Comparison of ENCODE assay signal across 18 cellular contexts in genomic region chr12:24777359-24777758, GRCh38.
DNase-seq lines count a peak whose midpoint lies in the region; ATAC-seq and TF ChIP-seq lines count a peak whose summit lies in the region.
"Had no signal": no experiment of that assay in that cellular context is flagged by ENCODE, and none has a peak within 500 bp of the region (broad histone marks: within the 10 kb centered on the region; RNA-seq: fewer than 3 reads in every experiment).

No MANE protein-coding gene starts in this region.

- H2AK9ac ChIP-seq in IMR-90 (replicated peaks; ENCODE audit: low read depth, low read length, poor library complexity) = no peak overlapping the region

- H3K36me3 ChIP-seq in A673 (ENCODE audit: insufficient read depth, low read length, poor library complexity, severe bottlenecking) (no peaks in the 10 kb centered on the region), IMR-90 (ENCODE audit: control insufficient read depth, insufficient read depth, low read length) (no peaks in the 10 kb centered on the region), ectodermal cell (ENCODE audit: control insufficient read depth, insufficient read depth, low read length) (no peaks in the 10 kb centered on the region), neuronal stem cell (replicated peaks in 1 of 2; ENCODE audit: control insufficient read depth in 2 of 2, insufficient read depth in 2 of 2, low read length in 2 of 2) (no peaks in the 10 kb centered on the region)
- H3K36me3 ChIP-seq: BLaER1 had no signal

- intact Hi-C loops in A673 (cut with micrococcal nuclease; ENCODE audit: unreplicated experiment) = loop anchor here (5.0 kb wide), 2 partner anchors 415 to 765 kb away; no protein-coding TSS in a partner anchor
- intact Hi-C loops in IMR-90 (cut with micrococcal nuclease) = loop anchor here (5.0 to 10.0 kb wide), 5 partner anchors 415 to 1920 kb away; no protein-coding TSS in a partner anchor

- CTCF ChIA-PET in A673 (lab: Charles Lee) = interaction anchor here (1.4 kb wide), 1 partner anchor 470 kb away, joined by 5 read pairs; no protein-coding TSS in a partner anchor
- CTCF ChIA-PET in IMR-90 (lab: Yijun Ruan, JAX) = interaction anchor here (0.6 to 1.6 kb wide), 2 partner anchors 9 to 1870 kb away, joined by 4 to 6 read pairs; no protein-coding TSS in a partner anchor
- CTCF ChIA-PET in WTC11 (lab: Charles Lee) = interaction anchor here (1.1 kb wide), 1 partner anchor 23 kb away, joined by 4 read pairs; no protein-coding TSS in a partner anchor

- H3K9me1 ChIP-seq in IMR-90 (ENCODE audit: insufficient read depth, low read length) = no peaks in the 10 kb centered on the region

- H2AK5ac ChIP-seq in IMR-90 (ENCODE audit: low read depth, low read length) (no peak overlapping the region), neuronal stem cell (ENCODE audit: low read depth, low read length) (no peak overlapping the region)

- H3K79me1 ChIP-seq in IMR-90 (ENCODE audit: low read depth in 1 of 2, low read length in 2 of 2) (no peaks in the 10 kb centered on the region), neuronal stem cell (ENCODE audit: low read depth, low read length) (no peaks in the 10 kb centered on the region)

- BruUV-seq in A673 (replicated peaks; lab: Mats Ljungman, UMichigan) (no TSS peak), IMR-90 (replicated peaks; lab: Mats Ljungman, UMichigan) (no TSS peak)

- no peak for TF ChIP-seq POLR2A in IMR-90 (IDR thresholded peaks at IDR 0.05; ENCODE audit: low read depth, low read length)

- no peak for ATAC-seq in IMR-90 (ENCODE audit: low read depth)
- ATAC-seq in GM21526 (IDR thresholded peaks at IDR 0.05; ENCODE audit: low FRiP score, unreplicated experiment) = no peak
- no peak for ATAC-seq in WTC11

- H3K4me1 Mint-ChIP-seq in WTC11 = peaks cover 3% of the 10 kb centered on the region; the same call in 1 of the 2 replicates
- H3K4me1 Mint-ChIP-seq: CD4-positive, alpha-beta memory T cell had no signal

- H3K27me3 Mint-ChIP-seq in WTC11 (ENCODE audit: low read depth) = no peaks in the 10 kb centered on the region

- 94% methylated on average over 3 of the region's 8 CpGs; no CpG with 5 or more reads in 1 of the 2 experiments for WGBS in IMR-90 (ENCODE audit: extremely low coverage in 2 of 2, insufficient read length in 1 of 2), 2 experiments
- WGBS in ectodermal cell, 2 experiments = 90% methylated on average over 8 of the region's 8 CpGs
- no CpG with 5 or more reads among the region's 8 CpGs for WGBS in neuronal stem cell (ENCODE audit: extremely low coverage in 2 of 2, insufficient read length in 2 of 2, insufficient replicate concordance in 1 of 2), 2 donors

- H2BK12ac ChIP-seq in neuronal stem cell (ENCODE audit: low read length) = no peak overlapping the region

- H3K4me2 ChIP-seq in IMR-90 (ENCODE audit: low read depth, low read length) = no peak overlapping the region
- no peak overlapping the region for H3K4me2 ChIP-seq in neuronal stem cell (ENCODE audit: insufficient read depth, low read length, poor library complexity, severe bottlenecking)
- H3K4me2 ChIP-seq: BLaER1, KMS-11, SK-N-SH had no signal

- no peak overlapping the region for H4K91ac ChIP-seq in IMR-90 (ENCODE audit: insufficient read depth, low read depth, low read length)
- H4K91ac ChIP-seq in neuronal stem cell (ENCODE audit: low read depth, low read length, poor library complexity) = no peak overlapping the region

- H3K27ac Mint-ChIP-seq in WTC11 = no peak overlapping the region
- H3K27ac Mint-ChIP-seq: CD4-positive, alpha-beta memory T cell had no signal

- H3K14ac ChIP-seq in IMR-90 (replicated peaks; ENCODE audit: low read depth, low read length) (no peak overlapping the region), neuronal stem cell (ENCODE audit: low read length) (no peak overlapping the region)

- H3K27ac ChIP-seq in A673 (ENCODE audit: low read depth, low read length, poor library complexity, severe bottlenecking) = peak overlapping the region; percentile 52
- H3K27ac ChIP-seq in IMR-90 (ENCODE audit: insufficient read depth, low read length) = no peak overlapping the region
- H3K27ac ChIP-seq in ectodermal cell (ENCODE audit: insufficient read depth, low read depth, low read length, poor library complexity, severe bottlenecking) = peak overlapping the region; percentile 57
- H3K27ac ChIP-seq in neuronal stem cell (replicated peaks; ENCODE audit: low read length) = peak overlapping the region; percentile 69
- H3K27ac ChIP-seq: BLaER1, KMS-11 had no signal

- in situ Hi-C loops in IMR-90 (cut with MboI; ENCODE audit: low sequenced_read_pairs) = loop anchor here (25.0 kb wide), 1 partner anchor 1915 kb away; no protein-coding TSS in a partner anchor

- H4K20me1 ChIP-seq in IMR-90 (ENCODE audit: insufficient read depth, low read length) = no peaks in the 10 kb centered on the region
- H4K20me1 ChIP-seq: BLaER1 had no signal

- H3K27me3 ChIP-seq in A673 (replicated peaks; ENCODE audit: insufficient read depth, low read depth, low read length, poor library complexity) = no peaks in the 10 kb centered on the region
- no peaks in the 10 kb centered on the region for H3K27me3 ChIP-seq in IMR-90 (ENCODE audit: control insufficient read depth, insufficient read depth, low read length)
- no peaks in the 10 kb centered on the region for H3K27me3 ChIP-seq in ectodermal cell (ENCODE audit: control insufficient read depth, insufficient read depth, low read length, poor library complexity, severe bottlenecking)
- H3K27me3 ChIP-seq in neuronal stem cell (ENCODE audit: control insufficient read depth in 3 of 3, insufficient read depth in 3 of 3, low read depth in 1 of 3, low read length in 3 of 3) = no peaks in the 10 kb centered on the region
- H3K27me3 ChIP-seq: BLaER1 had no signal

- DNase-seq in A673 (ENCODE audit: low spot score) (no peak), IMR-90 (no peak), neuronal stem cell (ENCODE audit: low spot score) (no peak), WTC11 (ENCODE audit: low spot score) (no peak), NCI-H2107 treated with DMSO at 0.1 percent for 48 hours (lab: John Stamatoyannopoulos, UW; ENCODE audit: unreplicated experiment) (no peak)
- no peak for DNase-seq in stimulated activated CD4-positive, alpha-beta T cell treated with anti-CD3 and anti-CD28 coated beads, Interleukin-12 subunit alpha, Interleukin-12 subunit beta, amount 100 ng/mL, for 4 hours
- DNase-seq: CD4-positive, alpha-beta memory T cell; DMS53; NCI-H1417 treated with DMSO at 0.1 percent for 48 hours; NCI-H1930; NCI-H2171 treated with DMSO at 0.1 percent for 48 hours; NCI-H446; SHP77; SK-N-SH had no signal

- H3K4me1 ChIP-seq in A673 (ENCODE audit: insufficient read depth, low read length, poor library complexity, severe bottlenecking) (peaks cover 58% of the 10 kb centered on the region), IMR-90 (ENCODE audit: control insufficient read depth, insufficient read depth, low read length) (peaks cover 4% of the 10 kb centered on the region; the same call in 1 of the 2 replicates), ectodermal cell (ENCODE audit: control insufficient read depth, insufficient read depth, low read length) (peaks cover 12% of the 10 kb centered on the region), neuronal stem cell (ENCODE audit: control insufficient read depth in 2 of 2, insufficient read depth in 1 of 2, low read depth in 1 of 2, low read length in 2 of 2) (peaks cover 2 to 10% of the 10 kb centered on the region in 2 donors)
- H3K4me1 ChIP-seq: BLaER1 had no signal

- no peak overlapping the region for H3K56ac ChIP-seq in IMR-90 (ENCODE audit: extremely low read depth, insufficient read depth, low read length)

- peak overlapping the region; percentile 62; the same call in 1 of the 2 replicates for H2BK20ac ChIP-seq in IMR-90 (ENCODE audit: low read depth, low read length)

- H4K5ac ChIP-seq in IMR-90 (ENCODE audit: low read depth, low read length) = no peak overlapping the region

- H3K9ac ChIP-seq in IMR-90 (ENCODE audit: low read depth, low read length) = no peak overlapping the region
- no peak overlapping the region for H3K9ac ChIP-seq in neuronal stem cell (ENCODE audit: low read depth, low read length, poor library complexity)
- H3K9ac ChIP-seq: BLaER1, KMS-11, SK-N-SH had no signal

- dilution Hi-C loops in IMR-90 (cut with HindIII; ENCODE audit: low sequenced_read_pairs, unreplicated experiment) = no loop called here

- H3K4me3 ChIP-seq in A673 (ENCODE audit: low read depth, low read length, poor library complexity, severe bottlenecking) (no peak overlapping the region), IMR-90 (ENCODE audit: insufficient read depth, low read depth, low read length) (no peak overlapping the region), ectodermal cell (ENCODE audit: insufficient read depth, low read depth, low read length) (no peak overlapping the region), neuronal stem cell (ENCODE audit: low read length in 2 of 2) (no peak overlapping the region)
- H3K4me3 ChIP-seq: BLaER1 had no signal

- H3K9me3 Mint-ChIP-seq in WTC11 = no peaks in the 10 kb centered on the region
- H3K9me3 Mint-ChIP-seq: CD4-positive, alpha-beta memory T cell had no signal

- no peaks in the 10 kb centered on the region for H3K36me3 Mint-ChIP-seq in WTC11
- H3K36me3 Mint-ChIP-seq: CD4-positive, alpha-beta memory T cell had no signal

- no peak overlapping the region; the same call in 1 of the 2 replicates for H3K23ac ChIP-seq in IMR-90 (ENCODE audit: low read depth, low read length)
- no peak overlapping the region for H3K23ac ChIP-seq in neuronal stem cell (ENCODE audit: low read depth, low read length, poor library complexity)

- H3K4me3 Mint-ChIP-seq in WTC11 = no peak overlapping the region
- H3K4me3 Mint-ChIP-seq: CD4-positive, alpha-beta memory T cell had no signal

- H3K4ac ChIP-seq in IMR-90 (ENCODE audit: low read depth, low read length) (no peak overlapping the region), neuronal stem cell (ENCODE audit: low read length) (no peak overlapping the region)

- H3K9me3 ChIP-seq in A673 (ENCODE audit: low read depth, low read length, poor library complexity, severe bottlenecking) (no peaks in the 10 kb centered on the region), IMR-90 (ENCODE audit: control insufficient read depth, insufficient read depth, low read length) (no peaks in the 10 kb centered on the region), ectodermal cell (ENCODE audit: control insufficient read depth, low read length) (no peaks in the 10 kb centered on the region), neuronal stem cell (replicated peaks in 1 of 2; ENCODE audit: control insufficient read depth in 2 of 2, insufficient read depth in 1 of 2, low read depth in 1 of 2, low read length in 2 of 2) (peaks cover 0 to 10% of the 10 kb centered on the region in 2 donors)
- H3K9me3 ChIP-seq: SK-N-SH had no signal

- TF ChIP-seq CTCF in A673 (conservative IDR thresholded peaks at IDR 0.05; ENCODE audit: low read depth, low read length) (no peak), IMR-90 (conservative IDR thresholded peaks at IDR 0.05; ENCODE audit: low read depth, low read length) (no peak), WTC11 (IDR thresholded peaks at IDR 0.05) (no peak)

- no peak overlapping the region for H2AFZ ChIP-seq in IMR-90 (replicated peaks; ENCODE audit: low read length, poor library complexity)
- H2AFZ ChIP-seq in neuronal stem cell (ENCODE audit: low read length) = peak overlapping the region; percentile 2

- H4K8ac ChIP-seq in IMR-90 (ENCODE audit: low read depth in 2 of 2, low read length in 2 of 2) = 0 out of 4 replicates have a peak overlapping the region, but pooled peaks of 1 of the 2 experiments have one; percentile 9
- no peak overlapping the region for H4K8ac ChIP-seq in neuronal stem cell (ENCODE audit: low read depth, low read length)

- peak overlapping the region; percentile 77 for H2BK120ac ChIP-seq in IMR-90 (ENCODE audit: low read depth, low read length)
- H2BK120ac ChIP-seq in neuronal stem cell (ENCODE audit: low read depth, low read length) = no peak overlapping the region

- peak overlapping the region; percentile 20; the same call in 1 of the 2 replicates for H3K18ac ChIP-seq in IMR-90 (ENCODE audit: low read depth, low read length)
- no peak overlapping the region for H3K18ac ChIP-seq in neuronal stem cell (ENCODE audit: low read length)

- H2BK5ac ChIP-seq in IMR-90 (ENCODE audit: low read depth, low read length, poor library complexity, severe bottlenecking) (no peak overlapping the region), neuronal stem cell (ENCODE audit: low read length) (no peak overlapping the region)

- no peak overlapping the region for H2BK15ac ChIP-seq in IMR-90 (ENCODE audit: low read depth, low read length)
- H2BK15ac ChIP-seq in neuronal stem cell (ENCODE audit: low read length) = no peak overlapping the region

- POLR2A ChIA-PET in A673 (lab: Charles Lee; ENCODE audit: low non-redundant PET) (no interaction called here), IMR-90 (lab: Charles Lee; ENCODE audit: unreplicated experiment) (no interaction called here), WTC11 (lab: Charles Lee) (interaction anchor here (0.6 kb wide), 1 partner anchor 8 kb away, joined by 4 read pairs; no protein-coding TSS in a partner anchor)

- TF ChIP-seq RAD21 in IMR-90 (IDR thresholded peaks at IDR 0.05; ENCODE audit: low read length) = no peak
